13 cellular contexts compared by ENCODE assay signal in genomic region chr15:98778263-98778959, GRCh38.
DNase-seq lines count a peak whose midpoint lies in the region; ATAC-seq, FAIRE-seq and TF ChIP-seq lines count a peak whose summit lies in the region.
"Had no signal": no experiment of that assay in that cellular context is flagged by ENCODE, and none has a peak within 500 bp of the region (broad histone marks: within the 10 kb centered on the region; RNA-seq: fewer than 3 reads in every experiment).

No MANE protein-coding gene starts in this region.

- intact Hi-C loops in testis (cut with DNase I; ENCODE audit: low total_unique reads) = no loop called here

- no peaks in the 10 kb centered on the region for H3K36me3 Mint-ChIP-seq in activated naive CD8-positive, alpha-beta T cell treated with anti-CD3 and anti-CD28 coated beads, Interleukin-2, amount 50 U/mL, for 24 hours (ENCODE audit: low read depth)
- H3K36me3 Mint-ChIP-seq in activated naive CD8-positive, alpha-beta T cell treated with anti-CD3 and anti-CD28 coated beads for 36 hours = peaks cover 2% of the 10 kb centered on the region
- H3K36me3 Mint-ChIP-seq in brain = peaks cover 21% of the 10 kb centered on the region

- TF ChIP-seq POLR2A in testis (IDR thresholded peaks at IDR 0.05) = no peak

- FAIRE-seq in RCC 7860 (lab: Jason Lieb, UNC) = no peak
- no peak for FAIRE-seq in D721Med (lab: Jason Lieb, UNC)
- FAIRE-seq: keratinocyte, small intestine had no signal

- DNase-seq in activated naive CD8-positive, alpha-beta T cell treated with anti-CD3 and anti-CD28 coated beads, Interleukin-2, amount 50 U/mL, for 24 hours = no peak
- DNase-seq in activated naive CD8-positive, alpha-beta T cell treated with anti-CD3 and anti-CD28 coated beads for 36 hours = no peak
- no peak for DNase-seq in testis
- no peak for DNase-seq in RCC 7860 (ENCODE audit: low spot score)
- DNase-seq in D721Med (ENCODE audit: insufficient read length, low spot score) = no peak
- DNase-seq in NOMO-1 treated with DMSO at 0.1 percent for 48 hours (lab: John Stamatoyannopoulos, UW; ENCODE audit: unreplicated experiment) = no peak
- DNase-seq: amygdala, DMS79 treated with DMSO at 0.1 percent for 48 hours, NCI-H1930, small intestine had no signal

- no peaks in the 10 kb centered on the region for H3K36me3 ChIP-seq in testis (ENCODE audit: low read depth, missing control alignments)

- H3K9me3 ChIP-seq in testis = no peaks in the 10 kb centered on the region

- peaks cover 43% of the 10 kb centered on the region for H3K4me1 Mint-ChIP-seq in activated naive CD8-positive, alpha-beta T cell treated with anti-CD3 and anti-CD28 coated beads, Interleukin-2, amount 50 U/mL, for 24 hours
- peaks cover 47% of the 10 kb centered on the region for H3K4me1 Mint-ChIP-seq in activated naive CD8-positive, alpha-beta T cell treated with anti-CD3 and anti-CD28 coated beads for 36 hours
- peaks cover 55% of the 10 kb centered on the region for H3K4me1 Mint-ChIP-seq in brain

- H3K27me3 ChIP-seq in layer of hippocampus (ENCODE audit: control insufficient read depth, insufficient read depth, low read length) (no peaks in the 10 kb centered on the region), testis (no peaks in the 10 kb centered on the region)

- peak; percentile 9 for ATAC-seq in activated naive CD8-positive, alpha-beta T cell treated with anti-CD3 and anti-CD28 coated beads, Interleukin-2, amount 50 U/mL, for 24 hours

- TF ChIP-seq CTCF in brain (conservative IDR thresholded peaks at IDR 0.05) (no peak), testis (IDR thresholded peaks at IDR 0.05) (no peak), D721Med (IDR thresholded peaks at IDR 0.05; ENCODE audit: insufficient read depth, missing control alignments) (no peak)

- H3K9me3 Mint-ChIP-seq in activated naive CD8-positive, alpha-beta T cell treated with anti-CD3 and anti-CD28 coated beads, Interleukin-2, amount 50 U/mL, for 24 hours = no peaks in the 10 kb centered on the region
- H3K9me3 Mint-ChIP-seq in activated naive CD8-positive, alpha-beta T cell treated with anti-CD3 and anti-CD28 coated beads for 36 hours = no peaks in the 10 kb centered on the region
- H3K9me3 Mint-ChIP-seq in brain = no peaks in the 10 kb centered on the region

- H3K27me3 Mint-ChIP-seq in activated naive CD8-positive, alpha-beta T cell treated with anti-CD3 and anti-CD28 coated beads, Interleukin-2, amount 50 U/mL, for 24 hours = no peaks in the 10 kb centered on the region
- H3K27me3 Mint-ChIP-seq in activated naive CD8-positive, alpha-beta T cell treated with anti-CD3 and anti-CD28 coated beads for 36 hours = no peaks in the 10 kb centered on the region
- no peaks in the 10 kb centered on the region for H3K27me3 Mint-ChIP-seq in brain

- 69 to 75% methylated on average over 3 of the region's 3 CpGs for WGBS in testis, 2 donors

- peak overlapping the region; percentile 42 for H3K27ac ChIP-seq in layer of hippocampus (ENCODE audit: low read depth, low read length)
- peak overlapping the region; percentile 77 for H3K27ac ChIP-seq in testis

- H3K4me3 ChIP-seq in testis = no peak overlapping the region

- no peak overlapping the region for H3K4me3 Mint-ChIP-seq in activated naive CD8-positive, alpha-beta T cell treated with anti-CD3 and anti-CD28 coated beads, Interleukin-2, amount 50 U/mL, for 24 hours
- H3K4me3 Mint-ChIP-seq in activated naive CD8-positive, alpha-beta T cell treated with anti-CD3 and anti-CD28 coated beads for 36 hours = no peak overlapping the region
- no peak overlapping the region for H3K4me3 Mint-ChIP-seq in brain

- H3K4me1 ChIP-seq in testis = peaks cover 44% of the 10 kb centered on the region

- H3K27ac Mint-ChIP-seq in activated naive CD8-positive, alpha-beta T cell treated with anti-CD3 and anti-CD28 coated beads, Interleukin-2, amount 50 U/mL, for 24 hours = no peak overlapping the region
- H3K27ac Mint-ChIP-seq in activated naive CD8-positive, alpha-beta T cell treated with anti-CD3 and anti-CD28 coated beads for 36 hours = no peak overlapping the region
- H3K27ac Mint-ChIP-seq in brain = peak overlapping the region in 3 of 5 experiments; percentile 40 to 73 (median 50)

Comparison
In these comparisons a context has a peak if more than half of its experiments do, and no peak if none do; other contexts are left out.
1. H3K27ac Mint-ChIP-seq: peak in brain (3 of 5); none in activated naive CD8-positive, alpha-beta T cell treated with anti-CD3 and anti-CD28 coated beads, Interleukin-2, amount 50 U/mL, for 24 hours (single experiment) and activated naive CD8-positive, alpha-beta T cell treated with anti-CD3 and anti-CD28 coated beads for 36 hours (single experiment).